In the genomic region with DNA sequence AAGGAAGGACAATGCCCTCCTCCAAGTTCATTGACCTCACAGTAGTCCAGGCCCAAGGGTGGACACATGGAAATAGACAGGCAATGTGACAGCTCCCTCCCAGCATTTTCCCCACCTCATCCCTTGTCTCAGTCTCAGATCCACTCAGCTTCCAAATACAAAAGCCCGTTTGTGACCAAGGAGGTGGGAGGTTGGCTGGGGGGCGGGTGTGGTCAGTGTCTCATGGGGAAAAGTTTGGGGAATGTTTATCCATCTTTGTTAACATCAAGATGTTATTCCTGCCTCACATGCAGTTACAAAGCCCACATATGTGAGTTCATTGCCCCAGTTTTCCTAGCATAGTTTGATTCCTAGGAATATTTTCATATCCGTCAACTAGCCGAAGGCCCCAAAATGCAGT, we compare ENCODE assay signal across 21 cellular contexts.
"Had no signal": no experiment of that assay in that cellular context is flagged by ENCODE, and none has a peak within 500 bp of the region (broad histone marks: within the 10 kb centered on the region; RNA-seq: fewer than 3 reads in every experiment).

No MANE protein-coding gene starts in this region.

- ATAC-seq: gastrocnemius medialis, heart right ventricle, left cardiac atrium, left lung, left ventricle myocardium superior, lower lobe of right lung, mucosa of descending colon had no signal

- H3K36me3 Mint-ChIP-seq: mesothelial cell of epicardium, naive B cell had no signal

- H3K27ac Mint-ChIP-seq: mesothelial cell of epicardium had no signal

- H3K27me3 Mint-ChIP-seq: naive B cell had no signal

- DNase-seq: dermis blood vessel endothelial cell; dorsolateral prefrontal cortex; effector CD4-positive, alpha-beta T cell; effector memory CD4-positive, alpha-beta T cell; esophagus squamous epithelium; foreskin fibroblast; foreskin melanocyte; gastrocnemius medialis; glutamatergic neuron; head of caudate nucleus; heart right ventricle; hippocampal formation; left cardiac atrium; left lung; left ventricle myocardium superior; lower lobe of right lung; mesenchymal stem cell; mucosa of descending colon; naive B cell had no signal

- H3K9me3 Mint-ChIP-seq: mesothelial cell of epicardium had no signal

- H3K36me3 ChIP-seq: esophagus squamous epithelium, gastrocnemius medialis, heart right ventricle, left lung, lower lobe of right lung had no signal

- H3K27ac ChIP-seq: coronary artery, dorsolateral prefrontal cortex, esophagus squamous epithelium, gastrocnemius medialis, heart right ventricle, left lung, lower lobe of right lung had no signal

- H3K4me3 Mint-ChIP-seq: mesothelial cell of epicardium, naive B cell had no signal

- H3K27me3 ChIP-seq: esophagus squamous epithelium, gastrocnemius medialis, left lung had no signal

- H3K9me3 ChIP-seq: esophagus squamous epithelium, gastrocnemius medialis, heart right ventricle, left lung, lower lobe of right lung, mucosa of descending colon had no signal

- H3K4me3 ChIP-seq: coronary artery, dorsolateral prefrontal cortex, esophagus squamous epithelium, gastrocnemius medialis, heart right ventricle, left lung, lower lobe of right lung, mucosa of descending colon had no signal

- H3K4me1 ChIP-seq: esophagus squamous epithelium, heart right ventricle, left lung, lower lobe of right lung had no signal

- H3K4me1 Mint-ChIP-seq: mesothelial cell of epicardium, naive B cell had no signal
